ENCODE assay signal across 13 cellular contexts in the genomic region with DNA sequence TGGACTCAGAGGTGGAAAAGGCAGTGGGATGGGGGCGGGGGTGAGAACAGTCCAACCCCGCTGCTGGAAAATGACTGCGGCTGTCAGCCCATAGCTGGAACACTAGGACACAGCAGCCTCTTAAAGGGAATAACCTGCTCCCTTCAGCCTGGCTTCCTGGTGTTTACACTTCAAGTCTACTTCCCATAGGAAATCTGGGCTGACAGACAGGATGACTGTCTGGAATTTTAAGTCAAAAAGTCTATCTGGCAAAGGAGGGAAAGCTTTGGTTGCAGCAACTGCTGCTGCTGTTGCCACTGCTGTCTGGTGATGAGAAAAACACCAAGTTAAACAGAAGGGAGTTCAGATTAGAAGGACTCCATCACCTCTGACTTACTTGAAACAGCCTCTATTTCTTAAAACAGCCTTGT. TPM values are rescaled to one million over a fixed set of nuclear protein-coding genes. Genes with fewer than 3 reads are reported as not detected.
DNase-seq lines count a peak whose midpoint lies in the region; ATAC-seq and TF ChIP-seq lines count a peak whose summit lies in the region.
"Had no signal": no experiment of that assay in that cellular context is flagged by ENCODE, and none has a peak within 500 bp of the region (broad histone marks: within the 10 kb centered on the region; RNA-seq: fewer than 3 reads in every experiment).

No MANE protein-coding gene starts in this region.

- intact Hi-C loops in Panc1 (cut with micrococcal nuclease; ENCODE audit: unreplicated experiment) = no loop called here
- intact Hi-C loops in right cardiac atrium (cut with DNase I) = no loop called here
- intact Hi-C loops in CD8-positive, alpha-beta T cell (cut with DNase I, micrococcal nuclease) = no loop called here

- no peaks in the 10 kb centered on the region for H3K27me3 ChIP-seq in Panc1 (ENCODE audit: control insufficient read depth, insufficient read depth, low read length)
- H3K27me3 ChIP-seq in right cardiac atrium (ENCODE audit: control insufficient read depth, insufficient read depth) = no peaks in the 10 kb centered on the region
- no peaks in the 10 kb centered on the region for H3K27me3 ChIP-seq in CD8-positive, alpha-beta T cell (ENCODE audit: insufficient read depth, low read length)
- H3K27me3 ChIP-seq: BLaER1 treated with 17β-estradiol and CSF1 and Interleukin-3, amounts not matched to agents 10 nM and 100 nM had no signal

- 56% methylated on average over 3 of the region's 3 CpGs for WGBS in right cardiac atrium

- H3K4me3 ChIP-seq in Panc1 (ENCODE audit: low read depth in 2 of 2, low read length in 2 of 2) = no peak overlapping the region
- no peak overlapping the region for H3K4me3 ChIP-seq in right cardiac atrium (ENCODE audit: low read length)
- H3K4me3 ChIP-seq in CD8-positive, alpha-beta T cell (ENCODE audit: low read depth, low read length) = no peak overlapping the region
- H3K4me3 ChIP-seq: BLaER1 treated with 17β-estradiol and CSF1 and Interleukin-3, amounts not matched to agents 10 nM and 100 nM had no signal

- H3K27me3 Mint-ChIP-seq in CD8-positive, alpha-beta T cell (ENCODE audit: low read depth) = peaks cover 4% of the 10 kb centered on the region

- no peaks in the 10 kb centered on the region for H3K36me3 Mint-ChIP-seq in CD8-positive, alpha-beta T cell

- POLR2A ChIA-PET in Panc1 (lab: Charles Lee) = no interaction called here
- POLR2A ChIA-PET in CD8-positive, alpha-beta T cell (lab: Charles Lee) = no interaction called here

- no peaks in the 10 kb centered on the region; the same call in none of the 2 replicates for H3K4me1 ChIP-seq in Panc1 (ENCODE audit: control insufficient read depth, insufficient read depth, low read length)
- no peaks in the 10 kb centered on the region for H3K4me1 ChIP-seq in right cardiac atrium (ENCODE audit: control insufficient read depth, insufficient read depth, low read length)
- no peaks in the 10 kb centered on the region for H3K4me1 ChIP-seq in CD8-positive, alpha-beta T cell (ENCODE audit: insufficient read depth, low read length)

- no peaks in the 10 kb centered on the region for H3K36me3 ChIP-seq in Panc1 (ENCODE audit: control insufficient read depth, insufficient read depth, low read length)
- H3K36me3 ChIP-seq in CD8-positive, alpha-beta T cell (ENCODE audit: insufficient read depth, low read length) = no peaks in the 10 kb centered on the region

- no peaks in the 10 kb centered on the region for H3K9me3 ChIP-seq in Panc1 (ENCODE audit: control insufficient read depth, insufficient read depth, low read depth, low read length)
- no peaks in the 10 kb centered on the region for H3K9me3 ChIP-seq in right cardiac atrium (ENCODE audit: control insufficient read depth, low read length)
- no peaks in the 10 kb centered on the region for H3K9me3 ChIP-seq in CD8-positive, alpha-beta T cell (ENCODE audit: low read length)
- H3K9me3 ChIP-seq: BLaER1 treated with 17β-estradiol and CSF1 and Interleukin-3, amounts not matched to agents 10 nM and 100 nM had no signal

- H3K27ac ChIP-seq in Panc1 (ENCODE audit: low read length) (no peak overlapping the region), right cardiac atrium (ENCODE audit: low read length) (no peak overlapping the region)
- no peak overlapping the region for H3K27ac ChIP-seq in CD8-positive, alpha-beta T cell (ENCODE audit: low read depth, low read length)
- H3K27ac ChIP-seq: BLaER1 treated with 17β-estradiol and CSF1 and Interleukin-3, amounts not matched to agents 10 nM and 100 nM had no signal

- in situ Hi-C loops in Panc1 (cut with HindIII; ENCODE audit: low pct_unique_long_range_greater_than_20kb, low sequenced_read_pairs) = no loop called here

- CTCF ChIA-PET in Panc1 (lab: Charles Lee) = no interaction called here
- CTCF ChIA-PET in CD8-positive, alpha-beta T cell (lab: Charles Lee) = no interaction called here

- no peak for DNase-seq in Panc1 (ENCODE audit: low read depth, low spot score)
- peak; percentile 66 to 98 for DNase-seq in dermis microvascular lymphatic vessel endothelial cell (ENCODE audit: low read depth in 2 of 2)
- DNase-seq in right cardiac atrium = peak in 1 of 3 donors; percentile 52
- DNase-seq in pulmonary artery endothelial cell (ENCODE audit: low read depth, low spot score) = peak; percentile 84
- DNase-seq in AG08395 (ENCODE audit: low spot score) = no peak
- DNase-seq in CD8-positive, alpha-beta T cell = no peak
- DNase-seq: Karpas-422, MM.1S, NCI-H1105 treated with DMSO at 0.1 percent for 48 hours, NCI-H187, RPMI8226 had no signal

- no peak overlapping the region for H3K4me3 Mint-ChIP-seq in CD8-positive, alpha-beta T cell

- 0 out of 2 replicates have a peak, but pooled peaks have one; percentile 38 for ATAC-seq in Panc1
- peak; percentile 57 to 62 for ATAC-seq in right cardiac atrium
- no peak for ATAC-seq in HG03196 (IDR thresholded peaks at IDR 0.05; ENCODE audit: unreplicated experiment)
- no peak for ATAC-seq in CD8-positive, alpha-beta T cell

- BruUV-seq in Panc1 (replicated peaks; lab: Mats Ljungman, UMichigan) = no TSS peak

- no peaks in the 10 kb centered on the region for H3K9me3 Mint-ChIP-seq in CD8-positive, alpha-beta T cell

- TF ChIP-seq CTCF in Panc1 (IDR thresholded peaks at IDR 0.05) = no peak
- no peak for TF ChIP-seq CTCF in CD8-positive, alpha-beta T cell (IDR thresholded peaks at IDR 0.05)

- H3K4me1 Mint-ChIP-seq in CD8-positive, alpha-beta T cell (ENCODE audit: low read depth) = no peaks in the 10 kb centered on the region

- H3K27ac Mint-ChIP-seq in CD8-positive, alpha-beta T cell = no peak overlapping the region

RNA-seq across cellular contexts. Expression of gene TNFRSF21, which starts 44.9 kb away (rescaled TPM):
- total RNA-seq in Panc1 (2021; ENCODE audit: unreplicated experiment) (76.0 TPM), dermis microvascular lymphatic vessel endothelial cell (60.7 and 120 TPM in 2 replicates), right cardiac atrium (1 to 10 TPM; 4.5 to 9.1 (median 5.7) TPM), pulmonary artery endothelial cell (13.4 and 24.0 TPM in 2 replicates)
- polyA plus RNA-seq in Panc1 (2012; ENCODE audit: insufficient read length) = 53.8 TPM
- 4.5 TPM for polyA plus RNA-seq in right cardiac atrium
- under 1 TPM; 0.42 to 0.52 TPM for total RNA-seq in CD8-positive, alpha-beta T cell

Comparison
In these comparisons a context has a peak if more than half of its experiments do, and no peak if none do; other contexts are left out.
1. ATAC-seq: peak in Panc1 (single experiment) and right cardiac atrium (2 of 2); none in HG03196 (single experiment) and CD8-positive, alpha-beta T cell (single experiment).
2. DNase-seq: peak in dermis microvascular lymphatic vessel endothelial cell (2 of 2) and pulmonary artery endothelial cell (single experiment); none in Panc1 (single experiment), AG08395 (single experiment) and CD8-positive, alpha-beta T cell (0 of 7).